In genomic region chr12:117155278-117156060, GRCh38 we compare ENCODE assay signal across 1 cellular context.
A peak's percentile ranks its signal among the peaks of the same experiment; 100 is the strongest.
TF ChIP-seq lines count a peak whose summit lies in the region.

No MANE protein-coding gene starts in this region.

TF ChIP-seq in HepG2, 621 proteins besides CTCF, POLR2A, EP300 and RAD21 (continued from another document and continues in another):
- TF ChIP-seq, protein P1, sequence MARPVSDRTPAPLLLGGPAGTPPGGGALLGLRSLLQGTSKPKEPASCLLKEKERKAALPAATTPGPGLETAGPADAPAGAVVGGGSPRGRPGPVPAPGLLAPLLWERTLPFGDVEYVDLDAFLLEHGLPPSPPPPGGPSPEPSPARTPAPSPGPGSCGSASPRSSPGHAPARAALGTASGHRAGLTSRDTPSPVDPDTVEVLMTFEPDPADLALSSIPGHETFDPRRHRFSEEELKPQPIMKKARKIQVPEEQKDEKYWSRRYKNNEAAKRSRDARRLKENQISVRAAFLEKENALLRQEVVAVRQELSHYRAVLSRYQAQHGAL (CRISPR knock-in tag; IDR thresholded peaks at IDR 0.05; ENCODE audit: not compliant biosample characterization) = no peak
- TF ChIP-seq, protein P2, sequence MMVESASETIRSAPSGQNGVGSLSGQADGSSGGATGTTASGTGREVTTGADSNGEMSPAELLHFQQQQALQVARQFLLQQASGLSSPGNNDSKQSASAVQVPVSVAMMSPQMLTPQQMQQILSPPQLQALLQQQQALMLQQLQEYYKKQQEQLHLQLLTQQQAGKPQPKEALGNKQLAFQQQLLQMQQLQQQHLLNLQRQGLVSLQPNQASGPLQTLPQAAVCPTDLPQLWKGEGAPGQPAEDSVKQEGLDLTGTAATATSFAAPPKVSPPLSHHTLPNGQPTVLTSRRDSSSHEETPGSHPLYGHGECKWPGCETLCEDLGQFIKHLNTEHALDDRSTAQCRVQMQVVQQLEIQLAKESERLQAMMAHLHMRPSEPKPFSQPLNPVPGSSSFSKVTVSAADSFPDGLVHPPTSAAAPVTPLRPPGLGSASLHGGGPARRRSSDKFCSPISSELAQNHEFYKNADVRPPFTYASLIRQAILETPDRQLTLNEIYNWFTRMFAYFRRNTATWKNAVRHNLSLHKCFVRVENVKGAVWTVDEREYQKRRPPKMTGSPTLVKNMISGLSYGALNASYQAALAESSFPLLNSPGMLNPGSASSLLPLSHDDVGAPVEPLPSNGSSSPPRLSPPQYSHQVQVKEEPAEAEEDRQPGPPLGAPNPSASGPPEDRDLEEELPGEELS (CRISPR knock-in tag; IDR thresholded peaks at IDR 0.05) = no peak
- TF ChIP-seq PRDM15 (CRISPR knock-in tag; IDR thresholded peaks at IDR 0.05) = no peak
- TF ChIP-seq POLR2G (IDR thresholded peaks at IDR 0.05; ENCODE audit: low read depth, low read length) = no peak
- TF ChIP-seq KAT7 (CRISPR knock-in tag; IDR thresholded peaks at IDR 0.05; ENCODE audit: borderline replicate concordance) = no peak
- TF ChIP-seq, protein P3, sequence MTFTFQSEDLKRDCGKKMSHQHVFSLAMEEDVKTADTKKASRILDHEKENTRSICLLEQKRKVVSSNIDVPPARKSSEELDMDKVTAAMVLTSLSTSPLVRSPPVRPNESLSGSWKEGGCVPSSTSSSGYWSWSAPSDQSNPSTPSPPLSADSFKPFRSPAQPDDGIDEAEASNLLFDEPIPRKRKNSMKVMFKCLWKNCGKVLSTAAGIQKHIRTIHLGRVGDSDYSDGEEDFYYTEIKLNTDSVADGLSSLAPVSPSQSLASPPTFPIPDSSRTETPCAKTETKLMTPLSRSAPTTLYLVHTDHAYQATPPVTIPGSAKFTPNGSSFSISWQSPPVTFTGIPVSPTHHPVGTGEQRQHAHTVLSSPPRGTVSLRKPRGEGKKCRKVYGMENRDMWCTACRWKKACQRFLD (CRISPR knock-in tag; IDR thresholded peaks at IDR 0.05; ENCODE audit: borderline replicate concordance) = no peak
- TF ChIP-seq, protein P4, sequence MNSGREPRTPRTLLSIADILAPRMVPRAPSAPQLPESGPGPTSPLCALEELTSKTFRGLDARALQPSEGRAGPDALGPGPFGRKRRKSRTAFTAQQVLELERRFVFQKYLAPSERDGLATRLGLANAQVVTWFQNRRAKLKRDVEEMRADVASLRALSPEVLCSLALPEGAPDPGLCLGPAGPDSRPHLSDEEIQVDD (CRISPR knock-in tag; IDR thresholded peaks at IDR 0.05; ENCODE audit: borderline replicate concordance) = no peak
- peak; percentile 18; the same call in 1 of the 2 replicates for TF ChIP-seq ZNF281 (CRISPR knock-in tag; IDR thresholded peaks at IDR 0.05; ENCODE audit: borderline replicate concordance)
- TF ChIP-seq SALL1 (CRISPR knock-in tag; IDR thresholded peaks at IDR 0.05) = peak; percentile 78; the same call in 1 of the 2 replicates
- no peak for TF ChIP-seq ZNF75D (CRISPR knock-in tag; IDR thresholded peaks at IDR 0.05; ENCODE audit: borderline replicate concordance)
- TF ChIP-seq KLF9 (CRISPR knock-in tag; IDR thresholded peaks at IDR 0.05; ENCODE audit: low read depth) = no peak
- TF ChIP-seq RORA (CRISPR knock-in tag; IDR thresholded peaks at IDR 0.05) = no peak
- no peak for TF ChIP-seq ZUFSP (CRISPR knock-in tag; IDR thresholded peaks at IDR 0.05; ENCODE audit: borderline replicate concordance)
- TF ChIP-seq FIP1L1 (IDR thresholded peaks at IDR 0.05; ENCODE audit: borderline replicate concordance, insufficient read depth, low read depth, low read length) = no peak
- TF ChIP-seq MEIS2 (CRISPR knock-in tag; IDR thresholded peaks at IDR 0.05) = no peak
- no peak for TF ChIP-seq ZBTB2 (CRISPR knock-in tag; IDR thresholded peaks at IDR 0.05; ENCODE audit: low read depth)
- TF ChIP-seq ZNF510 (CRISPR knock-in tag; IDR thresholded peaks at IDR 0.05; ENCODE audit: low read depth) = no peak
- TF ChIP-seq, protein P5, sequence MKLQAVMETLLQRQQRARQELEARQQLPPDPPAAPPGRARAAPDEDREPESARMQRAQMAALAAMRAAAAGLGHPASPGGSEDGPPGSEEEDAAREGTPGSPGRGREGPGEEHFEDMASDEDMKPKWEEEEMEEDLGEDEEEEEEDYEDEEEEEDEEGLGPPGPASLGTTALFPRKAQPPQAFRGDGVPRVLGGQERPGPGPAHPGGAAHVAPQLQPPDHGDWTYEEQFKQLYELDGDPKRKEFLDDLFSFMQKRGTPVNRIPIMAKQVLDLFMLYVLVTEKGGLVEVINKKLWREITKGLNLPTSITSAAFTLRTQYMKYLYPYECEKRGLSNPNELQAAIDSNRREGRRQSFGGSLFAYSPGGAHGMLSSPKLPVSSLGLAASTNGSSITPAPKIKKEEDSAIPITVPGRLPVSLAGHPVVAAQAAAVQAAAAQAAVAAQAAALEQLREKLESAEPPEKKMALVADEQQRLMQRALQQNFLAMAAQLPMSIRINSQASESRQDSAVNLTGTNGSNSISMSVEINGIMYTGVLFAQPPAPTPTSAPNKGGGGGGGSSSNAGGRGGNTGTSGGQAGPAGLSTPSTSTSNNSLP (IDR thresholded peaks at IDR 0.05; ENCODE audit: low read depth, low read length) = 0 out of 2 replicates have a peak, but pooled peaks have one; percentile 9
- TF ChIP-seq HINFP (CRISPR knock-in tag; IDR thresholded peaks at IDR 0.05; ENCODE audit: low read depth) = 0 out of 2 replicates have a peak, but pooled peaks have one; percentile 46
- no peak for TF ChIP-seq NR2F6 (IDR thresholded peaks at IDR 0.05)
- TF ChIP-seq NR2F6 (CRISPR knock-in tag; IDR thresholded peaks at IDR 0.05) = peak; percentile 39; the same call in 1 of the 2 replicates
- TF ChIP-seq, protein P6, sequence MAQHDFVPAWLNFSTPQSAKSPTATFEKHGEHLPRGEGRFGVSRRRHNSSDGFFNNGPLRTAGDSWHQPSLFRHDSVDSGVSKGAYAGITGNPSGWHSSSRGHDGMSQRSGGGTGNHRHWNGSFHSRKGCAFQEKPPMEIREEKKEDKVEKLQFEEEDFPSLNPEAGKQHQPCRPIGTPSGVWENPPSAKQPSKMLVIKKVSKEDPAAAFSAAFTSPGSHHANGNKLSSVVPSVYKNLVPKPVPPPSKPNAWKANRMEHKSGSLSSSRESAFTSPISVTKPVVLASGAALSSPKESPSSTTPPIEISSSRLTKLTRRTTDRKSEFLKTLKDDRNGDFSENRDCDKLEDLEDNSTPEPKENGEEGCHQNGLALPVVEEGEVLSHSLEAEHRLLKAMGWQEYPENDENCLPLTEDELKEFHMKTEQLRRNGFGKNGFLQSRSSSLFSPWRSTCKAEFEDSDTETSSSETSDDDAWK (CRISPR knock-in tag; IDR thresholded peaks at IDR 0.05) = no peak
- no peak for TF ChIP-seq NR2F2 (IDR thresholded peaks at IDR 0.05; ENCODE audit: borderline replicate concordance, low read depth)
- TF ChIP-seq ZNF160 (CRISPR knock-in tag; IDR thresholded peaks at IDR 0.05) = no peak
- TF ChIP-seq ZNF652 (CRISPR knock-in tag; IDR thresholded peaks at IDR 0.05; ENCODE audit: borderline replicate concordance, low read depth) = no peak
- no peak for TF ChIP-seq ZNF674 (CRISPR knock-in tag; IDR thresholded peaks at IDR 0.05; ENCODE audit: low read depth)
- TF ChIP-seq ZNF878 (CRISPR knock-in tag; IDR thresholded peaks at IDR 0.05) = no peak
- no peak for TF ChIP-seq MED13 (CRISPR knock-in tag; IDR thresholded peaks at IDR 0.05)
- TF ChIP-seq NR2C2 (CRISPR knock-in tag; IDR thresholded peaks at IDR 0.05; ENCODE audit: borderline replicate concordance) = peak; percentile 47; the same call in 1 of the 2 replicates
- TF ChIP-seq NFE2L2 (IDR thresholded peaks at IDR 0.05; ENCODE audit: low read length) = no peak
- peak; percentile 81 for TF ChIP-seq CBX5 (CRISPR knock-in tag; IDR thresholded peaks at IDR 0.05; ENCODE audit: borderline replicate concordance)
- no peak for TF ChIP-seq ARNT2 (CRISPR knock-in tag; IDR thresholded peaks at IDR 0.05; ENCODE audit: low read depth)
- no peak for TF ChIP-seq CREB1 (IDR thresholded peaks at IDR 0.05)
- no peak for TF ChIP-seq CREB1 (CRISPR knock-in tag; IDR thresholded peaks at IDR 0.05)
- TF ChIP-seq, protein P7, sequence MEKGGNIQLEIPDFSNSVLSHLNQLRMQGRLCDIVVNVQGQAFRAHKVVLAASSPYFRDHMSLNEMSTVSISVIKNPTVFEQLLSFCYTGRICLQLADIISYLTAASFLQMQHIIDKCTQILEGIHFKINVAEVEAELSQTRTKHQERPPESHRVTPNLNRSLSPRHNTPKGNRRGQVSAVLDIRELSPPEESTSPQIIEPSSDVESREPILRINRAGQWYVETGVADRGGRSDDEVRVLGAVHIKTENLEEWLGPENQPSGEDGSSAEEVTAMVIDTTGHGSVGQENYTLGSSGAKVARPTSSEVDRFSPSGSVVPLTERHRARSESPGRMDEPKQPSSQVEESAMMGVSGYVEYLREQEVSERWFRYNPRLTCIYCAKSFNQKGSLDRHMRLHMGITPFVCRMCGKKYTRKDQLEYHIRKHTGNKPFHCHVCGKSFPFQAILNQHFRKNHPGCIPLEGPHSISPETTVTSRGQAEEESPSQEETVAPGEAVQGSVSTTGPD (CRISPR knock-in tag; IDR thresholded peaks at IDR 0.05) = no peak
